ENCODE assay signal across 16 cellular contexts in genomic region chr15:67383903-67384302, GRCh38.
DNase-seq lines count a peak whose midpoint lies in the region; FAIRE-seq and TF ChIP-seq lines count a peak whose summit lies in the region.
"Had no signal": no experiment of that assay in that cellular context is flagged by ENCODE, and none has a peak within 500 bp of the region (broad histone marks: within the 10 kb centered on the region; RNA-seq: fewer than 3 reads in every experiment).

No MANE protein-coding gene starts in this region.

- no peak overlapping the region for H4K91ac ChIP-seq in H1 (replicated peaks; ENCODE audit: insufficient read length, low read length)

- H3K23ac ChIP-seq in H1 (ENCODE audit: insufficient read length), result no peak overlapping the region

- no peak overlapping the region for H2BK5ac ChIP-seq in H1 (ENCODE audit: low read depth, low read length)

- TF ChIP-seq CTCF in H1 (IDR thresholded peaks at IDR 0.05; ENCODE audit: control extremely low read depth in 1 of 3, insufficient read depth in 1 of 3, low read depth in 1 of 3, low read length in 3 of 3) (peak in 1 of 3 experiments; percentile 32; a peak in 2 of 4 replicates), retinal pigment epithelial cell (conservative IDR thresholded peaks at IDR 0.05; ENCODE audit: low read depth, low read length) (peak; percentile 35)

- H3K4ac ChIP-seq in H1 (replicated peaks; ENCODE audit: insufficient read length, low read depth, low read length), result no peak overlapping the region

- DNase-seq in NCI-H1105 treated with DMSO at 0.1 percent for 48 hours (lab: John Stamatoyannopoulos, UW), result peak; percentile 17
- no peak for DNase-seq in NCI-H1105 (lab: John Stamatoyannopoulos, UW)
- peak; percentile 26 for DNase-seq in OCI-M1 (lab: John Stamatoyannopoulos, UW)
- DNase-seq in H1 (ENCODE audit: low read depth in 1 of 2, low spot score in 2 of 2), result no peak
- no peak for DNase-seq in retinal pigment epithelial cell (ENCODE audit: low read depth)
- DNase-seq in NCI-H1694 treated with DMSO at 0.1 percent for 48 hours (lab: John Stamatoyannopoulos, UW), result no peak
- no peak for DNase-seq in activated CD4-positive, alpha-beta memory T cell treated with anti-CD3 and anti-CD28 coated beads, Interleukin-2, amount 10 ng/mL, durations not matched to agents 7 days and 5 days
- no peak for DNase-seq in epidermal melanocyte (ENCODE audit: insufficient read length, low spot score)
- DNase-seq: activated CD8-positive, alpha-beta memory T cell treated with anti-CD3 and anti-CD28 coated beads, Interleukin-2, amount 50 U/mL, for 4 hours; effector CD8-positive, alpha-beta T cell; NCI-H524; stimulated activated CD4-positive, alpha-beta T cell treated with anti-CD3 and anti-CD28 coated beads, Interleukin-12 subunit alpha, Interleukin-12 subunit beta, amount 100 ng/mL, for 4 hours had no signal

- no peak for TF ChIP-seq EP300 in H1 (IDR thresholded peaks at IDR 0.05; ENCODE audit: borderline replicate concordance in 1 of 2, low read depth in 2 of 2, low read length in 2 of 2)

- H3K27ac Mint-ChIP-seq in activated CD4-positive, alpha-beta memory T cell treated with anti-CD3 and anti-CD28 coated beads, Interleukin-2, amount 10 ng/mL, durations not matched to agents 7 days and 5 days, result no peak overlapping the region

- 69% methylated on average over 1 of the region's 1 CpG; no CpG with 5 or more reads in 1 of the 2 experiments for WGBS in H1 (ENCODE audit: extremely low coverage in 1 of 2, insufficient coverage in 1 of 2, insufficient read length in 1 of 2, insufficient replicate concordance in 2 of 2, low coverage in 1 of 2, low lambda C conversion rate in 2 of 2, missing lambda C conversion rate in 1 of 2), 2 experiments

- no peaks in the 10 kb centered on the region for H3K23me2 ChIP-seq in H1 (ENCODE audit: low read depth, low read length)

- H3K4me2 ChIP-seq in H1 (ENCODE audit: insufficient read depth in 1 of 2, low read depth in 2 of 2, low read length in 2 of 2), result no peak overlapping the region

- no peaks in the 10 kb centered on the region for H3K4me1 Mint-ChIP-seq in activated CD4-positive, alpha-beta memory T cell treated with anti-CD3 and anti-CD28 coated beads, Interleukin-2, amount 10 ng/mL, durations not matched to agents 7 days and 5 days

- CTCF ChIA-PET in H1 (lab: Charles Lee; ENCODE audit: partially characterized antibody), result interaction anchor here (1.0 to 1.8 kb wide), 4 partner anchors 10 to 452 kb away, joined by 3 to 7 read pairs (median 3); no protein-coding TSS in a partner anchor
- CTCF ChIA-PET in activated CD4-positive, alpha-beta memory T cell treated with anti-CD3 and anti-CD28 coated beads, Interleukin-2, amount 10 ng/mL, durations not matched to agents 7 days and 5 days (lab: Charles Lee), result interaction anchor here (1.5 kb wide), 1 partner anchor 73 kb away, joined by 3 read pairs; no protein-coding TSS in a partner anchor

- no peak overlapping the region for H4K8ac ChIP-seq in H1 (ENCODE audit: extremely low read depth, insufficient read depth, low read length)

- H3K56ac ChIP-seq in H1 (replicated peaks; ENCODE audit: insufficient read length, low read depth, low read length), result no peak overlapping the region

- POLR2A ChIA-PET in H1 (lab: Charles Lee; ENCODE audit: partially characterized antibody), result no interaction called here
- POLR2A ChIA-PET in activated CD4-positive, alpha-beta memory T cell treated with anti-CD3 and anti-CD28 coated beads, Interleukin-2, amount 10 ng/mL, durations not matched to agents 7 days and 5 days (lab: Charles Lee), result no interaction called here

- no peak overlapping the region for H3K9ac ChIP-seq in H1 (replicated peaks in 1 of 4; ENCODE audit: extremely low read depth in 1 of 4, low read depth in 3 of 4, low read length in 3 of 4)

- H3K4me3 ChIP-seq in H1 (ENCODE audit: extremely low read depth in 1 of 4, insufficient read depth in 2 of 4, low read depth in 3 of 4, low read length in 4 of 4) (no peak overlapping the region), retinal pigment epithelial cell (ENCODE audit: low read length) (no peak overlapping the region)
- H3K4me3 ChIP-seq: thoracic aorta had no signal

- no peaks in the 10 kb centered on the region for H3K9me3 Mint-ChIP-seq in activated CD4-positive, alpha-beta memory T cell treated with anti-CD3 and anti-CD28 coated beads, Interleukin-2, amount 10 ng/mL, durations not matched to agents 7 days and 5 days

- H3K9me3 ChIP-seq in H1 (ENCODE audit: insufficient read depth in 2 of 2, low read depth in 1 of 2, low read length in 1 of 2), result no peaks in the 10 kb centered on the region
- H3K9me3 ChIP-seq: neutrophil, thoracic aorta had no signal

- H3K14ac ChIP-seq in H1 (ENCODE audit: insufficient read length), result no peak overlapping the region

- no peak overlapping the region for H2AK5ac ChIP-seq in H1 (ENCODE audit: low read depth, low read length)

- H3K36me3 Mint-ChIP-seq in activated CD4-positive, alpha-beta memory T cell treated with anti-CD3 and anti-CD28 coated beads, Interleukin-2, amount 10 ng/mL, durations not matched to agents 7 days and 5 days (ENCODE audit: low read depth), result no peaks in the 10 kb centered on the region

- no peak overlapping the region for H2BK20ac ChIP-seq in H1 (ENCODE audit: low read length)

- H3K79me2 ChIP-seq in H1 (ENCODE audit: control insufficient read depth in 1 of 2, insufficient read depth in 2 of 2, low read length in 2 of 2), result no peaks in the 10 kb centered on the region

- no peaks in the 10 kb centered on the region for H4K20me1 ChIP-seq in H1 (replicated peaks in 1 of 2; ENCODE audit: control insufficient read depth in 1 of 2, insufficient read depth in 2 of 2, low read length in 2 of 2)

- no peak overlapping the region for H3K4me3 Mint-ChIP-seq in activated CD4-positive, alpha-beta memory T cell treated with anti-CD3 and anti-CD28 coated beads, Interleukin-2, amount 10 ng/mL, durations not matched to agents 7 days and 5 days

- no peak overlapping the region for H2BK120ac ChIP-seq in H1 (replicated peaks; ENCODE audit: low read depth, low read length)

- no peak for FAIRE-seq in H1 (lab: Jason Lieb, UNC)
- FAIRE-seq: GM12891, GM19239 had no signal

- no peak overlapping the region for H4K5ac ChIP-seq in H1 (ENCODE audit: insufficient read length, low read depth, low read length)

- no peaks in the 10 kb centered on the region for H3K36me3 ChIP-seq in H1 (ENCODE audit: control insufficient read depth in 2 of 4, insufficient read depth in 4 of 4, low read length in 3 of 4)
- H3K36me3 ChIP-seq: neutrophil, thoracic aorta had no signal

- no peak overlapping the region for H3K18ac ChIP-seq in H1 (ENCODE audit: extremely low read depth, low read length)

- H3K79me1 ChIP-seq in H1 (ENCODE audit: low read depth, low read length), result no peaks in the 10 kb centered on the region

- no peak overlapping the region for H2AFZ ChIP-seq in H1 (ENCODE audit: low read length)

- H2BK12ac ChIP-seq in H1 (ENCODE audit: low read depth, low read length), result no peak overlapping the region

- no peaks in the 10 kb centered on the region for H3K4me1 ChIP-seq in H1 (replicated peaks in 1 of 4; ENCODE audit: control insufficient read depth in 3 of 4, insufficient read depth in 4 of 4, low read length in 3 of 4)

- TF ChIP-seq RAD21 in H1 (IDR thresholded peaks at IDR 0.05 in 1 of 2, conservative IDR thresholded peaks at IDR 0.05 in 1 of 2; ENCODE audit: low read depth in 2 of 2, low read length in 2 of 2), result peak; percentile 44 to 56

- peaks cover 17% of the 10 kb centered on the region for H3K27me3 Mint-ChIP-seq in activated CD4-positive, alpha-beta memory T cell treated with anti-CD3 and anti-CD28 coated beads, Interleukin-2, amount 10 ng/mL, durations not matched to agents 7 days and 5 days

- no peak overlapping the region for H2BK15ac ChIP-seq in H1 (ENCODE audit: low read length)

- TF ChIP-seq POLR2A in H1 (IDR thresholded peaks at IDR 0.05; ENCODE audit: control extremely low read depth in 1 of 2, low read depth in 2 of 2, low read length in 2 of 2), result no peak

- H3K27me3 ChIP-seq in H1 (replicated peaks in 1 of 4; ENCODE audit: control insufficient read depth in 3 of 4, extremely low read depth in 1 of 4, insufficient read depth in 3 of 4, low read length in 3 of 4), result no peaks in the 10 kb centered on the region

- H3K27ac ChIP-seq in H1 (ENCODE audit: low read depth, low read length), result no peak overlapping the region
- H3K27ac ChIP-seq: neutrophil, thoracic aorta had no signal

TF ChIP-seq in H1, 55 proteins besides CTCF, POLR2A, EP300 and RAD21 (continues in another document):
- TF ChIP-seq RXRA (IDR thresholded peaks at IDR 0.05; ENCODE audit: insufficient read depth, low read depth, low read length) (no peak), GABPA (IDR thresholded peaks at IDR 0.05; ENCODE audit: borderline replicate concordance, insufficient read depth, low read length) (no peak), KDM4A (IDR thresholded peaks at IDR 0.05; ENCODE audit: low read depth, low read length, severe bottlenecking) (no peak), SUZ12 (IDR thresholded peaks at IDR 0.05; ENCODE audit: low read length) (no peak), MAFK (IDR thresholded peaks at IDR 0.05; ENCODE audit: low read depth, low read length) (no peak), HDAC2 (IDR thresholded peaks at IDR 0.05; ENCODE audit: borderline replicate concordance in 1 of 2, low read depth in 2 of 2, low read length in 2 of 2) (no peak), POU5F1 (IDR thresholded peaks at IDR 0.05; ENCODE audit: low read depth, low read length) (no peak), SIN3A (conservative IDR thresholded peaks at IDR 0.05 in 1 of 2, IDR thresholded peaks at IDR 0.05 in 1 of 2; ENCODE audit: low read depth in 1 of 2, low read length in 2 of 2) (no peak), SRF (IDR thresholded peaks at IDR 0.05; ENCODE audit: low read depth, low read length) (no peak), RBBP5 (IDR thresholded peaks at IDR 0.05; ENCODE audit: borderline replicate concordance, low read depth, low read length) (no peak), MAX (IDR thresholded peaks at IDR 0.05) (no peak), CHD1 (IDR thresholded peaks at IDR 0.05; ENCODE audit: low read depth, low read length) (no peak), BRCA1 (IDR thresholded peaks at IDR 0.05; ENCODE audit: low read depth, low read length) (no peak), CREB1 (IDR thresholded peaks at IDR 0.05) (no peak), SIRT6 (IDR thresholded peaks at IDR 0.05; ENCODE audit: low read length) (no peak)

Comparison
In these comparisons a context has a peak if more than half of its experiments do, and no peak if none do; other contexts are left out.
1. DNase-seq: peak in NCI-H1105 treated with DMSO at 0.1 percent for 48 hours (single experiment) and OCI-M1 (single experiment); none in NCI-H1105 (single experiment), H1 (0 of 2), retinal pigment epithelial cell (single experiment), NCI-H1694 treated with DMSO at 0.1 percent for 48 hours (single experiment), activated CD4-positive, alpha-beta memory T cell treated with anti-CD3 and anti-CD28 coated beads, Interleukin-2, amount 10 ng/mL, durations not matched to agents 7 days and 5 days (single experiment) and epidermal melanocyte (single experiment).